In the genomic region with DNA sequence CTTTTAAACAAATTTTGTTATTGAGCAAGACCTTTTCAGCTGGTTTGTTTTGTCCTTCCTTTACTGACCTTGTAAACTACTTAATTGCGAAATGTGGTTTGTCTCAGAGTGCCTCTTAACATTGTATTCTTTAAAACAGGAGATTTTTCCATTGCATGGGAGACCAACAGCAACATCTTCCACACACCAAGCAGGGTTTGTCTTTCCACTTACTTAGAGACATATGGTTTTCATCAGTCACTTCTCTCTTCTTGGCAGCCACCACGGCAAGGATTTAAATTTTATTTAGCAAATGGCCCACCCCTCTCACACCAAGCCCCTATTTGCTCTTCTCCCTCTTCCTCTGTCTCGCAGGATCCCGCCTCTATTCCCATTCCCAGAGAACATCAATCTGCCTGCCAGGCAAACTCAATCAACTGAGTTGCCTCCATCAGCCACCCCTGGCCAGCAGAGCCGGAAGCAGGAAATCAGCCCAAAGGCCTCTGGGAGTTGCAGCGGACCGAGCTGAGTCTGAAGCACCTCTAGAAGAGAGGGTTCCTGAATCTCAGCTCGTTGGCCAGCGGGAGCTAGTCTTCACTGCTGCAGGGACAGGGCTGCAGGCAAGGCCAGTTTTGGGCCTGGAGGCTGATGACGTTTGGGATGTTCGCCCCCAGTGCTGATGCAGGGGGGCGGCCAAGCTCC, we compare ENCODE assay signal across 12 cellular contexts. TPM values are rescaled to one million over a fixed set of nuclear protein-coding genes. Genes with fewer than 3 reads are reported as not detected.
DNase-seq lines count a peak whose midpoint lies in the region; ATAC-seq and TF ChIP-seq lines count a peak whose summit lies in the region.
"Had no signal": no experiment of that assay in that cellular context is flagged by ENCODE, and none has a peak within 500 bp of the region (broad histone marks: within the 10 kb centered on the region; RNA-seq: fewer than 3 reads in every experiment).

No MANE protein-coding gene starts in this region.

- H3K27me3 Mint-ChIP-seq in H9 (ENCODE audit: low read depth) (peaks cover 26% of the 10 kb centered on the region), brain (peaks cover 12% of the 10 kb centered on the region)

- no peak overlapping the region for H2BK120ac ChIP-seq in H9 (ENCODE audit: low read depth, low read length, poor library complexity, severe bottlenecking)

- no peaks in the 10 kb centered on the region for H3K79me2 ChIP-seq in H9 (ENCODE audit: insufficient read depth, low read length)

- H3T11ph ChIP-seq in H9 (ENCODE audit: low read length): no peak overlapping the region

- H3K4me1 ChIP-seq in H9 (ENCODE audit: insufficient read depth, low read length): peaks cover 3% of the 10 kb centered on the region; the same call in 1 of the 2 replicates
- no peaks in the 10 kb centered on the region for H3K4me1 ChIP-seq in liver (ENCODE audit: control insufficient read depth in 4 of 4, insufficient read depth in 4 of 4, low read length in 3 of 4)
- H3K4me1 ChIP-seq in suprapubic skin: peaks cover 5% of the 10 kb centered on the region

- H3K27ac ChIP-seq in H9 (ENCODE audit: insufficient read length, low read depth, low read length) (no peak overlapping the region), liver (ENCODE audit: low read depth in 1 of 2, low read length in 2 of 2) (no peak overlapping the region), suprapubic skin (peak overlapping the region; percentile 40)

- no peaks in the 10 kb centered on the region for H4K20me1 ChIP-seq in H9 (ENCODE audit: control insufficient read depth, insufficient read depth, insufficient read length)

- H4K8ac ChIP-seq in H9 (replicated peaks; ENCODE audit: insufficient read length, low read depth, low read length): no peak overlapping the region

- H2AFZ ChIP-seq in H9 (ENCODE audit: low read length): no peak overlapping the region

- ATAC-seq in HG03457 (IDR thresholded peaks at IDR 0.05; ENCODE audit: unreplicated experiment) (no peak), HG02798 (IDR thresholded peaks at IDR 0.05; ENCODE audit: poor library complexity, unreplicated experiment) (no peak)

- H3K36me3 Mint-ChIP-seq in H9 (ENCODE audit: insufficient read depth in 1 of 3, low read depth in 3 of 3): no peaks in the 10 kb centered on the region
- H3K36me3 Mint-ChIP-seq in brain: no peaks in the 10 kb centered on the region
- H3K36me3 Mint-ChIP-seq: naive B cell had no signal

- no peak overlapping the region for H4K5ac ChIP-seq in H9 (ENCODE audit: insufficient read length, low read depth, low read length)

- no peak overlapping the region for H2BK12ac ChIP-seq in H9 (ENCODE audit: insufficient read length, low read depth, low read length)

- H3K14ac ChIP-seq in H9 (ENCODE audit: insufficient read depth, low read length): no peak overlapping the region

- WGBS in H9 (ENCODE audit: extremely low coverage, insufficient read length, low lambda C conversion rate): no CpG with 5 or more reads among the region's 12 CpGs
- WGBS in liver: 70% methylated on average over 12 of the region's 12 CpGs
- WGBS in suprapubic skin: 62% methylated on average over 7 of the region's 12 CpGs

- H3K23me2 ChIP-seq in H9 (ENCODE audit: insufficient read length, low read depth, low read length, poor library complexity, severe bottlenecking): no peaks in the 10 kb centered on the region

- peak; percentile 15 for DNase-seq in H9
- peak in 1 of 2 donors; percentile 67 for DNase-seq in suprapubic skin (ENCODE audit: low spot score in 2 of 2)
- DNase-seq in DMS 273 (lab: John Stamatoyannopoulos, UW; ENCODE audit: unreplicated experiment): no peak
- no peak for DNase-seq in NCI-H748 treated with DMSO at 0.1 percent for 48 hours (lab: John Stamatoyannopoulos, UW)
- DNase-seq: activated CD4-positive, CD25-positive, alpha-beta regulatory T cell treated with anti-CD3 and anti-CD28 coated beads, Interleukin-2, amount 50 U/mL, for 72 hours; DMS 273 treated with DMSO at 0.1 percent for 48 hours; naive B cell; NCI-H2081 treated with DMSO at 0.1 percent for 48 hours had no signal

- no peak for TF ChIP-seq RAD21 in liver (IDR thresholded peaks at IDR 0.05)

- H3K79me1 ChIP-seq in H9 (ENCODE audit: insufficient read depth, low read depth, low read length, poor library complexity, severe bottlenecking): no peaks in the 10 kb centered on the region

- H2BK15ac ChIP-seq in H9 (ENCODE audit: low read depth, low read length): no peak overlapping the region

- H3K4me3 Mint-ChIP-seq in H9: no peak overlapping the region; a peak in 1 of 5 replicates
- H3K4me3 Mint-ChIP-seq in brain: peak overlapping the region in 2 of 5 experiments; percentile 0 to 37

- H3K4me3 ChIP-seq in liver (ENCODE audit: low read depth in 1 of 3, low read length in 3 of 3) (no peak overlapping the region), suprapubic skin (no peak overlapping the region)

- H3K27ac Mint-ChIP-seq in H9 (no peak overlapping the region), brain (peak overlapping the region in 4 of 5 experiments; percentile 9 to 77 (median 62))
- H3K27ac Mint-ChIP-seq: naive B cell had no signal

- H3K9me3 ChIP-seq in H9 (ENCODE audit: control insufficient read depth, low read depth, low read length) (no peaks in the 10 kb centered on the region), liver (ENCODE audit: control insufficient read depth in 4 of 4, low read length in 3 of 4) (no peaks in the 10 kb centered on the region), suprapubic skin (no peaks in the 10 kb centered on the region)

- H3K27me3 ChIP-seq in H9 (ENCODE audit: insufficient read depth, low read length) (no peaks in the 10 kb centered on the region), liver (ENCODE audit: control insufficient read depth in 4 of 4, insufficient read depth in 4 of 4, low read length in 3 of 4) (peaks cover 0 to 7% (median 0%) of the 10 kb centered on the region in 4 donors), suprapubic skin (no peaks in the 10 kb centered on the region)

- H3K4me1 Mint-ChIP-seq in H9: peaks cover 22 to 34% of the 10 kb centered on the region in 2 experiments
- H3K4me1 Mint-ChIP-seq in brain: peaks cover 43% of the 10 kb centered on the region
- H3K4me1 Mint-ChIP-seq: naive B cell had no signal

- TF ChIP-seq EP300 in suprapubic skin (IDR thresholded peaks at IDR 0.05): no peak

- no peak overlapping the region for H2BK5ac ChIP-seq in H9 (ENCODE audit: insufficient read length, low read length)

- H3K56ac ChIP-seq in H9 (ENCODE audit: insufficient read length, low read depth, low read length): no peak overlapping the region

- no peak overlapping the region for H3K4me2 ChIP-seq in H9 (ENCODE audit: insufficient read depth, insufficient read length, low read length)

- no peak overlapping the region for H3K4ac ChIP-seq in H9 (ENCODE audit: low read depth, low read length)

- H3K9me3 Mint-ChIP-seq in H9: peaks cover 0 to 3% of the 10 kb centered on the region in 2 experiments; a peak in 2 of 5 replicates
- H3K9me3 Mint-ChIP-seq in brain: peaks cover 0 to 11% (median 4%) of the 10 kb centered on the region in 5 experiments

- no peak overlapping the region for H2BK20ac ChIP-seq in H9 (ENCODE audit: low read depth, low read length, poor library complexity, severe bottlenecking)

- no peak overlapping the region for H3K23ac ChIP-seq in H9 (ENCODE audit: insufficient read length, low read depth, low read length)

- no peak for TF ChIP-seq CTCF in H9 (conservative IDR thresholded peaks at IDR 0.05)
- no peak for TF ChIP-seq CTCF in brain (conservative IDR thresholded peaks at IDR 0.05)
- no peak for TF ChIP-seq CTCF in liver (IDR thresholded peaks at IDR 0.05; ENCODE audit: low read depth, low read length, missing input control)
- TF ChIP-seq CTCF in suprapubic skin (IDR thresholded peaks at IDR 0.05): no peak

- H3K9ac ChIP-seq in H9 (ENCODE audit: extremely low read depth, insufficient read length, low read length) (no peak overlapping the region), liver (ENCODE audit: low read depth in 1 of 2, low read length in 2 of 2) (no peak overlapping the region)

- no peak overlapping the region for H2AK5ac ChIP-seq in H9 (ENCODE audit: insufficient read length, low read length)

- H4K91ac ChIP-seq in H9 (ENCODE audit: insufficient read length, low read depth, low read length): no peak overlapping the region

- no peak overlapping the region for H3K18ac ChIP-seq in H9 (ENCODE audit: insufficient read length, low read depth, low read length)

- TF ChIP-seq POLR2A in suprapubic skin (IDR thresholded peaks at IDR 0.05): no peak

- H3K36me3 ChIP-seq in liver (ENCODE audit: control insufficient read depth in 4 of 4, insufficient read depth in 3 of 4, low read depth in 1 of 4, low read length in 3 of 4): no peaks in the 10 kb centered on the region
- no peaks in the 10 kb centered on the region for H3K36me3 ChIP-seq in suprapubic skin

TF ChIP-seq in liver, 16 proteins besides CTCF, POLR2A, EP300 and RAD21 (continues in another document):
- TF ChIP-seq TAF1 (conservative IDR thresholded peaks at IDR 0.05): no peak

RNA-seq across cellular contexts. Expression of a gene that starts 11.3 kb away (rescaled TPM):
- total RNA-seq in H9 (2021): not detected in 2 replicates
- polyA plus RNA-seq in brain (ENCODE audit: insufficient read depth, low read depth, low replicate concordance): not detected
- total RNA-seq in liver: not detected
- not detected for polyA plus RNA-seq in liver
- total RNA-seq in suprapubic skin: not detected

RNA-seq across cellular contexts. Expression of a gene that starts 40.0 kb away (rescaled TPM):
- total RNA-seq in H9 (2021) (0.09 TPM in 1 of 2 replicates, not detected in the other), liver (1 to 10 TPM in 1 of 2 donors, not detected in 1; 6.6 TPM), suprapubic skin (1 to 10 TPM in 2 of 4 donors, under 1 TPM in 1, not detected in 1; 0.83 to 1.2 (median 1.1) TPM)
- polyA plus RNA-seq in brain (ENCODE audit: insufficient read depth, low read depth, low replicate concordance) (6.8 TPM), liver (1 to 10 TPM in 1 of 2 donors, under 1 TPM in 1; 0.78 to 2.6 TPM)

Comparison
In these comparisons a context has a peak if more than half of its experiments do, and no peak if none do; other contexts are left out.
1. H3K27ac Mint-ChIP-seq: peak in brain (4 of 5); none in H9 (0 of 3).